In the genomic region with DNA sequence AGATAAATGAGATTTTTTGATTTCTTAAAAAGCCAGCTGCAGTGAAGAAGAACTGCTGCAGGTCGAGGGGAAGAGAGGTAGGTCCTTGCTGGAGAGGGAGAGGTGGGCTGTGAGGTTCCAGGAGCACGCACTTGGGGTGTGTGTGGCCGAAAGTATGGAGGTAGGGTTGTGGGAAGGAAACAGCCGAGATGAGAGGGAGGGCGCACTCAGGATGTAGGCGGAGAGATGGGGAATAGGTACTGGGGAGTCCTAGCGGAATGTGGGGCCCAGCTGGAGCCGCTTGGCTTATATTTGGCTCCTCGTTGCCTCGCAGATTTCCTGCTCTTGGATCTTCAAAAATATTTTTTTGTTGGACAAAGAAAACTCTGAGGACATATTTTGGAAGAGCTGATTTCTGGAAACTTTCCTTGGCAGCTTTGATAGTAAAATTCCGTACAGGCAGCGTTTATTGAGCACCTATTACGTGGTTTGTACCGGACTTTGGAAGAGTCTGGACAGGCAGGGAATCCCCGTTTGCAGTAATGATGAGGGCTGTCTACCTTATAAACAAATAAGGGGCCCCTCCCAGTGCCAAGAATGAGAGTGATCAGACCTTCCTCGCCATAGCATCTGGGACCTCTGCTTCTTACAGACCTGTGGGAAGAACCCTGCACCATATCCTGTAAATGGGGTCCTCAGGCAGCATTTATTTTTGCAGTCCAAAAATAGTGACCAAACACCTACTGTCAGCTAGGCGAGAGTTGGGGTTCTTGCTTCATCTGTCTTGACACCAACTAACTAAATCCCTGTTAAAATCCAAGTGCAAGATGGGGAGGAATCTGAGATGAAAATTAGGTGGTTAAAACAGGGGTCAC, we compare ENCODE assay signal across 2 cellular contexts.
TF ChIP-seq lines count a peak whose summit lies in the region.

No MANE protein-coding gene starts in this region.

TF ChIP-seq in A549, 52 proteins besides CTCF, POLR2A, EP300 and RAD21 (continued from another document):
- TF ChIP-seq, protein P1, sequence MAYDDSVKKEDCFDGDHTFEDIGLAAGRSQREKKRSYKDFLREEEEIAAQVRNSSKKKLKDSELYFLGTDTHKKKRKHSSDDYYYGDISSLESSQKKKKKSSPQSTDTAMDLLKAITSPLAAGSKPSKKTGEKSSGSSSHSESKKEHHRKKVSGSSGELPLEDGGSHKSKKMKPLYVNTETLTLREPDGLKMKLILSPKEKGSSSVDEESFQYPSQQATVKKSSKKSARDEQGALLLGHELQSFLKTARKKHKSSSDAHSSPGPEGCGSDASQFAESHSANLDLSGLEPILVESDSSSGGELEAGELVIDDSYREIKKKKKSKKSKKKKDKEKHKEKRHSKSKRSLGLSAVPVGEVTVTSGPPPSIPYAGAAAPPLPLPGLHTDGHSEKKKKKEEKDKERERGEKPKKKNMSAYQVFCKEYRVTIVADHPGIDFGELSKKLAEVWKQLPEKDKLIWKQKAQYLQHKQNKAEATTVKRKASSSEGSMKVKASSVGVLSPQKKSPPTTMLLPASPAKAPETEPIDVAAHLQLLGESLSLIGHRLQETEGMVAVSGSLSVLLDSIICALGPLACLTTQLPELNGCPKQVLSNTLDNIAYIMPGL (CRISPR knock-in tag; IDR thresholded peaks at IDR 0.05; ENCODE audit: borderline replicate concordance): no peak
- TF ChIP-seq, protein P2, sequence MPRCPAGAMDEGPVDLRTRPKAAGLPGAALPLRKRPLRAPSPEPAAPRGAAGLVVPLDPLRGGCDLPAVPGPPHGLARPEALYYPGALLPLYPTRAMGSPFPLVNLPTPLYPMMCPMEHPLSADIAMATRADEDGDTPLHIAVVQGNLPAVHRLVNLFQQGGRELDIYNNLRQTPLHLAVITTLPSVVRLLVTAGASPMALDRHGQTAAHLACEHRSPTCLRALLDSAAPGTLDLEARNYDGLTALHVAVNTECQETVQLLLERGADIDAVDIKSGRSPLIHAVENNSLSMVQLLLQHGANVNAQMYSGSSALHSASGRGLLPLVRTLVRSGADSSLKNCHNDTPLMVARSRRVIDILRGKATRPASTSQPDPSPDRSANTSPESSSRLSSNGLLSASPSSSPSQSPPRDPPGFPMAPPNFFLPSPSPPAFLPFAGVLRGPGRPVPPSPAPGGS (IDR thresholded peaks at IDR 0.05): no peak
- TF ChIP-seq POLR2AphosphoS2 (conservative IDR thresholded peaks at IDR 0.05; ENCODE audit: low read length) (no peak), NR3C1 (IDR thresholded peaks at IDR 0.05) (no peak), PBX3 (IDR thresholded peaks at IDR 0.05) (no peak), HOXA7 (CRISPR knock-in tag; IDR thresholded peaks at IDR 0.05) (no peak), KDM1A (IDR thresholded peaks at IDR 0.05; ENCODE audit: low read depth) (no peak), MAZ (IDR thresholded peaks at IDR 0.05; ENCODE audit: borderline replicate concordance, low read depth, low read length) (no peak), HOXB13 (CRISPR knock-in tag; IDR thresholded peaks at IDR 0.05; ENCODE audit: low read depth) (no peak), RARB (CRISPR knock-in tag; IDR thresholded peaks at IDR 0.05) (no peak), ESRRA (IDR thresholded peaks at IDR 0.05; ENCODE audit: borderline replicate concordance, low read length) (no peak), HDAC2 (IDR thresholded peaks at IDR 0.05) (no peak), RFX5 (IDR thresholded peaks at IDR 0.05) (no peak), ZC3H11A (IDR thresholded peaks at IDR 0.05) (no peak), CBX8 (IDR thresholded peaks at IDR 0.05) (no peak), KDM5A (IDR thresholded peaks at IDR 0.05) (no peak)
- TF ChIP-seq, protein P3, sequence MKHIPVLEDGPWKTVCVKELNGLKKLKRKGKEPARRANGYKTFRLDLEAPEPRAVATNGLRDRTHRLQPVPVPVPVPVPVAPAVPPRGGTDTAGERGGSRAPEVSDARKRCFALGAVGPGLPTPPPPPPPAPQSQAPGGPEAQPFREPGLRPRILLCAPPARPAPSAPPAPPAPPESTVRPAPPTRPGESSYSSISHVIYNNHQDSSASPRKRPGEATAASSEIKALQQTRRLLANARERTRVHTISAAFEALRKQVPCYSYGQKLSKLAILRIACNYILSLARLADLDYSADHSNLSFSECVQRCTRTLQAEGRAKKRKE (CRISPR knock-in tag; IDR thresholded peaks at IDR 0.05; ENCODE audit: low read depth): no peak
- TF ChIP-seq, protein P4, sequence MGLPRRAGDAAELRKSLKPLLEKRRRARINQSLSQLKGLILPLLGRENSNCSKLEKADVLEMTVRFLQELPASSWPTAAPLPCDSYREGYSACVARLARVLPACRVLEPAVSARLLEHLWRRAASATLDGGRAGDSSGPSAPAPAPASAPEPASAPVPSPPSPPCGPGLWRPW (IDR thresholded peaks at IDR 0.05): no peak

TF ChIP-seq in WTC11, 78 proteins besides CTCF, POLR2A, EP300 and RAD21 (continued from another document):
- TF ChIP-seq ZNF317 (CRISPR knock-in tag; IDR thresholded peaks at IDR 0.05; ENCODE audit: borderline replicate concordance, low read depth) (no peak), E2F4 (CRISPR knock-in tag; IDR thresholded peaks at IDR 0.05; ENCODE audit: borderline replicate concordance, low read depth) (no peak), NR1H2 (CRISPR knock-in tag; IDR thresholded peaks at IDR 0.05) (no peak), CREB1 (CRISPR knock-in tag; IDR thresholded peaks at IDR 0.05) (no peak), AFF4 (CRISPR knock-in tag; IDR thresholded peaks at IDR 0.05; ENCODE audit: borderline replicate concordance) (no peak), GABPB1 (CRISPR knock-in tag; IDR thresholded peaks at IDR 0.05) (no peak), ATF2 (CRISPR knock-in tag; IDR thresholded peaks at IDR 0.05; ENCODE audit: borderline replicate concordance, low read depth) (no peak), ATF1 (CRISPR knock-in tag; IDR thresholded peaks at IDR 0.05) (no peak), TCF7 (CRISPR knock-in tag; IDR thresholded peaks at IDR 0.05; ENCODE audit: low read depth) (no peak), CBFB (CRISPR knock-in tag; IDR thresholded peaks at IDR 0.05; ENCODE audit: low read depth) (no peak), USF1 (CRISPR knock-in tag; IDR thresholded peaks at IDR 0.05) (no peak), CREM (CRISPR knock-in tag; IDR thresholded peaks at IDR 0.05) (no peak), ZBTB21 (CRISPR knock-in tag; IDR thresholded peaks at IDR 0.05; ENCODE audit: borderline replicate concordance) (no peak), RORB (CRISPR knock-in tag; IDR thresholded peaks at IDR 0.05) (no peak)
- TF ChIP-seq, protein P5, sequence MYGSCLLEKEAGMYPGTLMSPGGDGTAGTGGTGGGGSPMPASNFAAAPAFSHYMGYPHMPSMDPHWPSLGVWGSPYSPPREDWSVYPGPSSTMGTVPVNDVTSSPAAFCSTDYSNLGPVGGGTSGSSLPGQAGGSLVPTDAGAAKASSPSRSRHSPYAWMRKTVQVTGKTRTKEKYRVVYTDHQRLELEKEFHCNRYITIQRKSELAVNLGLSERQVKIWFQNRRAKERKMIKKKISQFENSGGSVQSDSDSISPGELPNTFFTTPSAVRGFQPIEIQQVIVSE (CRISPR knock-in tag; IDR thresholded peaks at IDR 0.05; ENCODE audit: borderline replicate concordance): no peak
- TF ChIP-seq, protein P6, sequence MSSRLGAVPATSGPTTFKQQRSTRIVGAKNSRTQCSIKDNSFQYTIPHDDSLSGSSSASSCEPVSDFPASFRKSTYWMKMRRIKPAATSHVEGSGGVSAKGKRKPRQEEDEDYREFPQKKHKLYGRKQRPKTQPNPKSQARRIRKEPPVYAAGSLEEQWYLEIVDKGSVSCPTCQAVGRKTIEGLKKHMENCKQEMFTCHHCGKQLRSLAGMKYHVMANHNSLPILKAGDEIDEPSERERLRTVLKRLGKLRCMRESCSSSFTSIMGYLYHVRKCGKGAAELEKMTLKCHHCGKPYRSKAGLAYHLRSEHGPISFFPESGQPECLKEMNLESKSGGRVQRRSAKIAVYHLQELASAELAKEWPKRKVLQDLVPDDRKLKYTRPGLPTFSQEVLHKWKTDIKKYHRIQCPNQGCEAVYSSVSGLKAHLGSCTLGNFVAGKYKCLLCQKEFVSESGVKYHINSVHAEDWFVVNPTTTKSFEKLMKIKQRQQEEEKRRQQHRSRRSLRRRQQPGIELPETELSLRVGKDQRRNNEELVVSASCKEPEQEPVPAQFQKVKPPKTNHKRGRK (CRISPR knock-in tag; IDR thresholded peaks at IDR 0.05; ENCODE audit: borderline replicate concordance): no peak
- TF ChIP-seq, protein P7, sequence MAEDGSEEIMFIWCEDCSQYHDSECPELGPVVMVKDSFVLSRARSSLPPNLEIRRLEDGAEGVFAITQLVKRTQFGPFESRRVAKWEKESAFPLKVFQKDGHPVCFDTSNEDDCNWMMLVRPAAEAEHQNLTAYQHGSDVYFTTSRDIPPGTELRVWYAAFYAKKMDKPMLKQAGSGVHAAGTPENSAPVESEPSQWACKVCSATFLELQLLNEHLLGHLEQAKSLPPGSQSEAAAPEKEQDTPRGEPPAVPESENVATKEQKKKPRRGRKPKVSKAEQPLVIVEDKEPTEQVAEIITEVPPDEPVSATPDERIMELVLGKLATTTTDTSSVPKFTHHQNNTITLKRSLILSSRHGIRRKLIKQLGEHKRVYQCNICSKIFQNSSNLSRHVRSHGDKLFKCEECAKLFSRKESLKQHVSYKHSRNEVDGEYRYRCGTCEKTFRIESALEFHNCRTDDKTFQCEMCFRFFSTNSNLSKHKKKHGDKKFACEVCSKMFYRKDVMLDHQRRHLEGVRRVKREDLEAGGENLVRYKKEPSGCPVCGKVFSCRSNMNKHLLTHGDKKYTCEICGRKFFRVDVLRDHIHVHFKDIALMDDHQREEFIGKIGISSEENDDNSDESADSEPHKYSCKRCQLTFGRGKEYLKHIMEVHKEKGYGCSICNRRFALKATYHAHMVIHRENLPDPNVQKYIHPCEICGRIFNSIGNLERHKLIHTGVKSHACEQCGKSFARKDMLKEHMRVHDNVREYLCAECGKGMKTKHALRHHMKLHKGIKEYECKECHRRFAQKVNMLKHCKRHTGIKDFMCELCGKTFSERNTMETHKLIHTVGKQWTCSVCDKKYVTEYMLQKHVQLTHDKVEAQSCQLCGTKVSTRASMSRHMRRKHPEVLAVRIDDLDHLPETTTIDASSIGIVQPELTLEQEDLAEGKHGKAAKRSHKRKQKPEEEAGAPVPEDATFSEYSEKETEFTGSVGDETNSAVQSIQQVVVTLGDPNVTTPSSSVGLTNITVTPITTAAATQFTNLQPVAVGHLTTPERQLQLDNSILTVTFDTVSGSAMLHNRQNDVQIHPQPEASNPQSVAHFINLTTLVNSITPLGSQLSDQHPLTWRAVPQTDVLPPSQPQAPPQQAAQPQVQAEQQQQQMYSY (CRISPR knock-in tag; IDR thresholded peaks at IDR 0.05): no peak
